22 cellular contexts compared by ENCODE assay signal in the genomic region with DNA sequence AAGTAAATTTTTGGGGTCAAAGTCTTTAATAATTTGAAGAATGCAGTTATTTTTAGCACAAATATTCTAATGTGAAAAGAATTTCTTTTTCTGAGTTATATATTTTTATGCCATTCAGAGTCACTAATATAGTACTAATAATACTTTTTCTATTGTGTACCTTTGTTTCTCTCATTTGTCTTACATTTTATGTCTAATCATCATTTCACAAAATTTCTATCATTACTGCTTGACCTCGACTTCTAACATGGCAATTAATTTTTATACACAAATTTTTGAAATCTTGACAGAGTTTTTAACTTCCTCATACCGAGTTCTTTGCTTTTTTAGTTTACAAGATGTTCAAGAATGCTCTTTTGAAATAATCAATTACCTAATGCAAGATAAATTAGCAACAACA. TPM values are rescaled to one million over a fixed set of nuclear protein-coding genes. Genes with fewer than 3 reads are reported as not detected.
DNase-seq lines count a peak whose midpoint lies in the region; ATAC-seq, FAIRE-seq and TF ChIP-seq lines count a peak whose summit lies in the region.
"Had no signal": no experiment of that assay in that cellular context is flagged by ENCODE, and none has a peak within 500 bp of the region (broad histone marks: within the 10 kb centered on the region; RNA-seq: fewer than 3 reads in every experiment).

No MANE protein-coding gene starts in this region.

- dilution Hi-C loops in IMR-90 (cut with HindIII; ENCODE audit: low sequenced_read_pairs, unreplicated experiment) = no loop called here

- ATAC-seq in IMR-90 (ENCODE audit: low read depth) (no peak), K562 (no peak), HepG2 (no peak), pancreas (no peak), GM19035 (IDR thresholded peaks at IDR 0.05; ENCODE audit: unreplicated experiment) (no peak)
- ATAC-seq: CD8-positive, alpha-beta T cell; GM12878; GM23338; HCT116 had no signal

- H3K14ac ChIP-seq in IMR-90 (replicated peaks; ENCODE audit: low read depth, low read length) = no peak overlapping the region

- no peaks in the 10 kb centered on the region for H3K27me3 ChIP-seq in IMR-90 (ENCODE audit: control insufficient read depth, insufficient read depth, low read length)
- no peaks in the 10 kb centered on the region for H3K27me3 ChIP-seq in K562 (ENCODE audit: control insufficient read depth in 2 of 2, insufficient read depth in 2 of 2, low read length in 2 of 2)
- H3K27me3 ChIP-seq in HepG2 (ENCODE audit: control insufficient read depth in 1 of 2, insufficient read depth in 2 of 2, low read length in 2 of 2) = no peaks in the 10 kb centered on the region
- H3K27me3 ChIP-seq in pancreas = no peaks in the 10 kb centered on the region
- H3K27me3 ChIP-seq: BLaER1 had no signal

- no peak overlapping the region for H3K27ac ChIP-seq in IMR-90 (ENCODE audit: insufficient read depth, low read length)
- H3K27ac ChIP-seq in K562 (ENCODE audit: extremely low read depth, low read depth, low read length) = no peak overlapping the region
- H3K27ac ChIP-seq in HepG2 (ENCODE audit: extremely low read length, insufficient read depth, low read length) = peak overlapping the region; percentile 55
- no peak overlapping the region for H3K27ac ChIP-seq in pancreas
- H3K27ac ChIP-seq in caudate nucleus (ENCODE audit: low read depth, low read length) = no peak overlapping the region
- H3K27ac ChIP-seq: BLaER1, C4-2B had no signal

- POLR2A ChIA-PET in IMR-90 (lab: Charles Lee; ENCODE audit: unreplicated experiment) (no interaction called here), K562 (lab: Yijun Ruan, JAX) (no interaction called here), HepG2 (lab: Yijun Ruan, JAX) (interaction anchor here (1.4 kb wide), 1 partner anchor 13 kb away, joined by 3 read pairs; no protein-coding TSS in a partner anchor)

- H2AFZ ChIP-seq in IMR-90 (replicated peaks; ENCODE audit: low read length, poor library complexity) (no peak overlapping the region), K562 (ENCODE audit: low read depth, low read length) (no peak overlapping the region), HepG2 (ENCODE audit: low read length) (no peak overlapping the region)
- H2AFZ ChIP-seq: GM23338 had no signal

- H3K79me2 ChIP-seq in K562 (ENCODE audit: control insufficient read depth, insufficient read depth, low read length) (no peaks in the 10 kb centered on the region), HepG2 (ENCODE audit: insufficient read depth, low read length) (no peaks in the 10 kb centered on the region)

- H2BK120ac ChIP-seq in IMR-90 (ENCODE audit: low read depth, low read length) = no peak overlapping the region

- H3K4ac ChIP-seq in IMR-90 (ENCODE audit: low read depth, low read length) = no peak overlapping the region

- H2AK5ac ChIP-seq in IMR-90 (ENCODE audit: low read depth, low read length) = no peak overlapping the region

- TF ChIP-seq RAD21 in IMR-90 (IDR thresholded peaks at IDR 0.05; ENCODE audit: low read length) (no peak), K562 (CRISPR knock-in tag; conservative IDR thresholded peaks at IDR 0.05 in 1 of 2, IDR thresholded peaks at IDR 0.05 in 1 of 2) (no peak), HepG2 (CRISPR knock-in tag; IDR thresholded peaks at IDR 0.05) (no peak)

- no peak overlapping the region for H2BK20ac ChIP-seq in IMR-90 (ENCODE audit: low read depth, low read length)

- in situ Hi-C loops in IMR-90 (cut with MboI; ENCODE audit: low sequenced_read_pairs) (no loop called here), K562 (cut with MboI) (no loop called here), HepG2 (cut with HindIII; ENCODE audit: extremely low pct_ligation_motif_present, low pct_unique_long_range_greater_than_20kb) (no loop called here)

- H3K9me1 ChIP-seq in IMR-90 (ENCODE audit: insufficient read depth, low read length) (no peaks in the 10 kb centered on the region), K562 (ENCODE audit: control insufficient read depth, insufficient read depth, low read length) (no peaks in the 10 kb centered on the region)

- H2BK15ac ChIP-seq in IMR-90 (ENCODE audit: low read depth, low read length) = no peak overlapping the region

- BruUV-seq in IMR-90 (replicated peaks; lab: Mats Ljungman, UMichigan) (no TSS peak), K562 (replicated peaks; lab: Mats Ljungman, UMichigan) (no TSS peak), HepG2 (replicated peaks; lab: Mats Ljungman, UMichigan) (no TSS peak)

- no peak overlapping the region for H3K4me3 ChIP-seq in IMR-90 (ENCODE audit: insufficient read depth, low read depth, low read length)
- no peak overlapping the region for H3K4me3 ChIP-seq in K562
- no peak overlapping the region for H3K4me3 ChIP-seq in HepG2 (replicated peaks in 1 of 3; ENCODE audit: insufficient read depth in 1 of 3, low read depth in 2 of 3, low read length in 3 of 3)
- no peak overlapping the region for H3K4me3 ChIP-seq in pancreas
- H3K4me3 ChIP-seq: BLaER1, GM12878, GM23338 had no signal

- no peak overlapping the region for H2AK9ac ChIP-seq in IMR-90 (replicated peaks; ENCODE audit: low read depth, low read length, poor library complexity)

- H4K91ac ChIP-seq in IMR-90 (ENCODE audit: insufficient read depth, low read depth, low read length) = no peak overlapping the region

- no peak overlapping the region for H4K8ac ChIP-seq in IMR-90 (ENCODE audit: low read depth in 2 of 2, low read length in 2 of 2)

- no peaks in the 10 kb centered on the region for H3K9me3 ChIP-seq in IMR-90 (ENCODE audit: control insufficient read depth, insufficient read depth, low read length)
- H3K9me3 ChIP-seq in K562 (replicated peaks; ENCODE audit: control insufficient read depth, insufficient read depth, low read depth, low read length) = no peaks in the 10 kb centered on the region
- no peaks in the 10 kb centered on the region for H3K9me3 ChIP-seq in HepG2 (ENCODE audit: low read length)
- no peaks in the 10 kb centered on the region for H3K9me3 ChIP-seq in pancreas
- H3K9me3 ChIP-seq: BLaER1, Caco-2 had no signal

- TF ChIP-seq CTCF in IMR-90 (conservative IDR thresholded peaks at IDR 0.05; ENCODE audit: low read depth, low read length) (no peak), K562 (IDR thresholded peaks at IDR 0.05 in 2 of 3, conservative IDR thresholded peaks at IDR 0.05 in 1 of 3; ENCODE audit: insufficient read depth in 2 of 3, low read depth in 1 of 3, low read length in 3 of 3) (no peak), HepG2 (CRISPR knock-in tag; IDR thresholded peaks at IDR 0.05) (no peak), pancreas (IDR thresholded peaks at IDR 0.05) (no peak)

- TF ChIP-seq EP300 in K562 (IDR thresholded peaks at IDR 0.05; ENCODE audit: low read length) = no peak
- no peak for TF ChIP-seq EP300 in HepG2 (IDR thresholded peaks at IDR 0.05; ENCODE audit: low read depth in 2 of 2, low read length in 2 of 2)
- no peak for TF ChIP-seq EP300 in HepG2 (CRISPR knock-in tag; IDR thresholded peaks at IDR 0.05; ENCODE audit: borderline replicate concordance)

- H3K23ac ChIP-seq in IMR-90 (ENCODE audit: low read depth, low read length) = no peak overlapping the region

- H3K56ac ChIP-seq in IMR-90 (ENCODE audit: extremely low read depth, insufficient read depth, low read length) = no peak overlapping the region

- no peaks in the 10 kb centered on the region for H3K79me1 ChIP-seq in IMR-90 (ENCODE audit: low read depth in 1 of 2, low read length in 2 of 2)

- no peak overlapping the region for H2BK5ac ChIP-seq in IMR-90 (ENCODE audit: low read depth, low read length, poor library complexity, severe bottlenecking)

- no peaks in the 10 kb centered on the region for H4K20me1 ChIP-seq in IMR-90 (ENCODE audit: insufficient read depth, low read length)
- H4K20me1 ChIP-seq in K562 (replicated peaks; ENCODE audit: control insufficient read depth, insufficient read depth, low read length) = no peaks in the 10 kb centered on the region
- H4K20me1 ChIP-seq in HepG2 (ENCODE audit: insufficient read depth, low read length) = no peaks in the 10 kb centered on the region
- H4K20me1 ChIP-seq: BLaER1 had no signal

- H3K4me2 ChIP-seq in IMR-90 (ENCODE audit: low read depth, low read length) (no peak overlapping the region), K562 (ENCODE audit: insufficient read depth, low read length) (no peak overlapping the region), HepG2 (ENCODE audit: low read depth, low read length) (no peak overlapping the region)
- H3K4me2 ChIP-seq: BLaER1, GM23338 had no signal

- H4K5ac ChIP-seq in IMR-90 (ENCODE audit: low read depth, low read length) = no peak overlapping the region

- H3K18ac ChIP-seq in IMR-90 (ENCODE audit: low read depth, low read length) = no peak overlapping the region

- H3K4me1 ChIP-seq in IMR-90 (ENCODE audit: control insufficient read depth, insufficient read depth, low read length) = no peaks in the 10 kb centered on the region
- H3K4me1 ChIP-seq in K562 (replicated peaks in 1 of 2; ENCODE audit: control insufficient read depth in 2 of 2, insufficient read depth in 2 of 2, low read length in 2 of 2) = no peaks in the 10 kb centered on the region
- H3K4me1 ChIP-seq in HepG2 (ENCODE audit: insufficient read depth, low read length) = peaks cover 39% of the 10 kb centered on the region
- H3K4me1 ChIP-seq in pancreas = peaks cover 0 to 6% (median 0%) of the 10 kb centered on the region in 3 donors
- H3K4me1 ChIP-seq: BLaER1, Caco-2 had no signal

- intact Hi-C loops in IMR-90 (cut with micrococcal nuclease) (no loop called here), K562 (cut with micrococcal nuclease) (no loop called here), HepG2 (cut with micrococcal nuclease; ENCODE audit: unreplicated experiment) (loop anchor here (10.0 kb wide), 1 partner anchor 417 kb away; no protein-coding TSS in a partner anchor), pancreas (cut with DNase I) (no loop called here)

- WGBS in IMR-90 (ENCODE audit: extremely low coverage in 2 of 2, insufficient read length in 1 of 2), 2 experiments = no CpG with 5 or more reads among the region's 2 CpGs
- 3% methylated on average over 2 of the region's 2 CpGs for WGBS in K562 (ENCODE audit: insufficient coverage, low coverage, missing lambda C conversion rate)
- 94% methylated on average over 2 of the region's 2 CpGs for WGBS in HepG2 (ENCODE audit: low lambda C conversion rate)
- WGBS in pancreas, 2 donors = 38 to 53% methylated on average over 2 of the region's 2 CpGs

- FAIRE-seq in K562 (lab: Jason Lieb, UNC) = no peak
- FAIRE-seq in HepG2 (lab: Jason Lieb, UNC) = no peak
- peak; percentile 17 for FAIRE-seq in pancreas (lab: Jason Lieb, UNC)
- FAIRE-seq in RCC 7860 (lab: Jason Lieb, UNC) = no peak
- FAIRE-seq: D721Med, GM12878 had no signal

- H3K9ac ChIP-seq in IMR-90 (ENCODE audit: low read depth, low read length) = no peak overlapping the region
- H3K9ac ChIP-seq in K562 (ENCODE audit: insufficient read depth in 1 of 2, low read depth in 2 of 2, low read length in 2 of 2) = no peak overlapping the region
- H3K9ac ChIP-seq in HepG2 (ENCODE audit: insufficient read depth, low read depth, low read length) = no peak overlapping the region
- H3K9ac ChIP-seq: BLaER1 had no signal

- CTCF ChIA-PET in IMR-90 (lab: Yijun Ruan, JAX) = no interaction called here
- CTCF ChIA-PET in K562 (lab: Yijun Ruan, JAX; ENCODE audit: low intra/inter-chr PET ratio) = no interaction called here
- CTCF ChIA-PET in HepG2 (lab: Yijun Ruan, JAX; ENCODE audit: low intra/inter-chr PET ratio, low total read pairs) = no interaction called here

- no peaks in the 10 kb centered on the region for H3K36me3 ChIP-seq in IMR-90 (ENCODE audit: control insufficient read depth, insufficient read depth, low read length)
- no peaks in the 10 kb centered on the region for H3K36me3 ChIP-seq in K562 (ENCODE audit: control insufficient read depth, insufficient read depth, low read length)
- H3K36me3 ChIP-seq in HepG2 (replicated peaks in 1 of 2; ENCODE audit: control insufficient read depth in 1 of 2, insufficient read depth in 2 of 2, low read length in 2 of 2) = no peaks in the 10 kb centered on the region
- no peaks in the 10 kb centered on the region for H3K36me3 ChIP-seq in pancreas
- H3K36me3 ChIP-seq: BLaER1 had no signal

- no peak for TF ChIP-seq POLR2A in IMR-90 (IDR thresholded peaks at IDR 0.05; ENCODE audit: low read depth, low read length)
- no peak for TF ChIP-seq POLR2A in K562 (conservative IDR thresholded peaks at IDR 0.05)
- no peak for TF ChIP-seq POLR2A in HepG2 (IDR thresholded peaks at IDR 0.05; ENCODE audit: insufficient read depth in 1 of 2, low read depth in 2 of 2, low read length in 2 of 2)

- DNase-seq in IMR-90 = no peak
- no peak for DNase-seq in K562 (ENCODE audit: extremely low read depth in 1 of 4, low spot score in 3 of 4)
- no peak for DNase-seq in HepG2 (ENCODE audit: low spot score)
- DNase-seq in pancreas = no peak
- DNase-seq in RCC 7860 (ENCODE audit: low spot score) = no peak
- no peak for DNase-seq in caudate nucleus (lab: John Stamatoyannopoulos, UW)
- no peak for DNase-seq in D341Med (ENCODE audit: low spot score)
- DNase-seq: Caco-2; CD4-positive, CD25-positive, alpha-beta regulatory T cell; CD8-positive, alpha-beta T cell; DMS 273 treated with DMSO at 0.1 percent for 48 hours; DMS79; EL; GDM1; H9 had no signal

RNA-seq across cellular contexts. Expression of gene CPS1, which starts 8.4 kb away (rescaled TPM):
- total RNA-seq in IMR-90 (2012; rRNA removed) (18.6 and 20.1 TPM in 2 replicates), K562 (2014; rRNA removed) (4.3 and 5.7 TPM in 2 replicates), K562 (2014; rRNA removed; fragmentation: Illumina TruSeq; extraction: Trizol) (9.6 and 10.7 TPM in 2 replicates), K562 (2015; rRNA removed; fragmentation: Illumina TruSeq; extraction: Trizol) (8.7 and 9.2 TPM in 2 replicates), K562 (2021) (5.0 and 6.0 TPM in 2 replicates), HepG2 (2016; rRNA removed; fragmentation: Illumina TruSeq; extraction: Trizol) (44.9 and 51.7 TPM in 2 replicates), pancreas (1 to 10 TPM in 4 of 6 donors, under 1 TPM in 2; 0.23 to 2.0 (median 1.3) TPM)
- polyA plus RNA-seq in IMR-90 (2012; rRNA removed) (4.3 and 5.4 TPM in 2 replicates), K562 (2011; rRNA removed) (11.6 and 13.5 TPM in 2 replicates), K562 (2014; fragmentation: Illumina TruSeq; extraction: Trizol) (8.7 and 9.3 TPM in 2 replicates), K562 (2014; fragmentation: Nextera tagmentation; extraction: Ambion mirVana) (1 to 10 TPM; 2.4 to 3.6 TPM), K562 (2014; rRNA removed) (5.1 and 6.0 TPM in 2 replicates), HepG2 (2011; rRNA removed) (17.6 and 24.4 TPM in 2 replicates), pancreas (under 1 TPM; 0.42 to 0.92 TPM)
- polyA plus RNA-seq in IMR-90 (2012; cell fraction: cytosol; rRNA removed) = 1.5 and 1.7 TPM in 2 replicates
- polyA plus RNA-seq in IMR-90 (2012; cell fraction: nucleus; rRNA removed; ENCODE audit: low replicate concordance) = 1.9 and 14.6 TPM in 2 replicates
- 10.9 and 21.5 TPM in 2 replicates for total RNA-seq in K562 (2011; cell fraction: chromatin; rRNA removed; ENCODE audit: low replicate concordance)
- 7.7 and 10.9 TPM in 2 replicates for total RNA-seq in K562 (2011; cell fraction: nucleolus; rRNA removed)
- 12.2 and 17.3 TPM in 2 replicates for total RNA-seq in K562 (2011; cell fraction: nucleoplasm; rRNA removed)
- polyA plus RNA-seq in K562 (2011; cell fraction: cytosol; rRNA removed) = 3.9 and 6.6 TPM in 2 replicates
- polyA plus RNA-seq in K562 (2011; cell fraction: nucleus; rRNA removed) = 19.9 and 29.6 TPM in 2 replicates
- 5.6 and 6.8 TPM in 2 replicates for polyA plus RNA-seq in K562 (2012)
- 38.7 and 39.8 TPM in 2 replicates for polyA minus RNA-seq in K562 (2011; rRNA and poly(A)+ RNA removed)
- 16.1 and 17.1 TPM in 2 replicates for polyA minus RNA-seq in K562 (2011; cell fraction: cytosol; rRNA and poly(A)+ RNA removed)
- 22.3 and 47.3 TPM in 2 replicates for polyA minus RNA-seq in K562 (2011; cell fraction: nucleus; rRNA and poly(A)+ RNA removed)
- 4.5 and 7.1 TPM in 2 replicates for total RNA-seq in HepG2 (2016; cell fraction: cytosol; rRNA removed; fragmentation: Illumina TruSeq; extraction: Trizol; ENCODE audit: low read depth)
- total RNA-seq in HepG2 (2016; cell fraction: insoluble cytoplasmic fraction; rRNA removed; fragmentation: Illumina TruSeq; extraction: Trizol) = 42.6 and 49.0 TPM in 2 replicates
- 22.1 and 24.3 TPM in 2 replicates for total RNA-seq in HepG2 (2016; cell fraction: membrane; rRNA removed; fragmentation: Illumina TruSeq; extraction: Trizol)
- 47.7 and 52.3 TPM in 2 replicates for total RNA-seq in HepG2 (2016; cell fraction: nucleus; rRNA removed; fragmentation: Illumina TruSeq; extraction: Trizol)
- 16.5 and 18.6 TPM in 2 replicates for polyA plus RNA-seq in HepG2 (2011; cell fraction: cytosol; rRNA removed)
- 16.9 and 18.9 TPM in 2 replicates for polyA plus RNA-seq in HepG2 (2011; cell fraction: nucleus; rRNA removed)
- 13.0 and 24.2 TPM in 2 replicates for polyA plus RNA-seq in HepG2 (2012)
- 1.3 and 1.4 TPM in 2 replicates for polyA plus RNA-seq in HepG2 (2016; cell fraction: cytosol; fragmentation: Illumina TruSeq; extraction: Trizol; ENCODE audit: low read depth)
- 22.9 and 25.1 TPM in 2 replicates for polyA plus RNA-seq in HepG2 (2016; cell fraction: insoluble cytoplasmic fraction; fragmentation: Illumina TruSeq; extraction: Trizol; ENCODE audit: low read depth)
- polyA plus RNA-seq in HepG2 (2016; cell fraction: membrane; fragmentation: Illumina TruSeq; extraction: Trizol; ENCODE audit: low read depth) = 7.7 and 8.8 TPM in 2 replicates
- 28.4 and 30.6 TPM in 2 replicates for polyA plus RNA-seq in HepG2 (2016; cell fraction: nucleus; fragmentation: Illumina TruSeq; extraction: Trizol; ENCODE audit: insufficient read depth, low read depth)
- 49.7 and 1,370 TPM in 2 replicates for polyA minus RNA-seq in HepG2 (2011; rRNA and poly(A)+ RNA removed; ENCODE audit: low replicate concordance)
- polyA minus RNA-seq in HepG2 (2011; cell fraction: cytosol; rRNA and poly(A)+ RNA removed) = 44.2 and 46.4 TPM in 2 replicates
- polyA minus RNA-seq in HepG2 (2011; cell fraction: nucleus; rRNA and poly(A)+ RNA removed) = 89.2 and 97.7 TPM in 2 replicates
- polyA plus RNA-seq: CD4-positive, CD25-positive, alpha-beta regulatory T cell had no signal
